In the genomic region with DNA sequence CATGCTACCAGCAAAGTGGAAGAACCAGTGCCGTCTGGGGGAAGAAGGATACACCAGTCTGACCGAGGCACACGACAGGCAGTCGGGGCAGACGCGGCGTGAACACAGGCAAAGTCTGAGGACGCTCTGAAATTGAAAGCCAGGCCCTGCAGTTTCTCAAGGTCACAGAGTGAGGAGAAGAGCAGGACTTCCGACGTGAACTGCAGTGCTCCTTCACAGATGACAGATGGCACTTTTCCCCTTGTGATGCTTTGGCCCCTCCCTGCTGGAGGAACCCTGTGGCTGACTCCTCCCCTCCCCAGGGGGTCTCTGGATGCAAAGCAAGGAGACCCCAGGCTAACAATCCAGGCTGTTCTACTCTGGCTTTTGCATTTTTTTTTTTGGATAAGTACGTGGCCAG, we compare ENCODE assay signal across 22 cellular contexts. TPM values are rescaled to one million over a fixed set of nuclear protein-coding genes. Genes with fewer than 3 reads are reported as not detected.
A peak's percentile ranks its signal among the peaks of the same experiment; 100 is the strongest.
DNase-seq lines count a peak whose midpoint lies in the region; ATAC-seq, FAIRE-seq and TF ChIP-seq lines count a peak whose summit lies in the region.
"Had no signal": no experiment of that assay in that cellular context is flagged by ENCODE, and none has a peak within 500 bp of the region (broad histone marks: within the 10 kb centered on the region; RNA-seq: fewer than 3 reads in every experiment).

No MANE protein-coding gene starts in this region.

- TF ChIP-seq CTCF in WERI-Rb-1 (IDR thresholded peaks at IDR 0.05; ENCODE audit: low read depth, low read length) (peak; percentile 13; the same call in 1 of the 2 replicates), upper lobe of right lung (IDR thresholded peaks at IDR 0.05) (no peak)

- no peaks in the 10 kb centered on the region for H3K9me3 ChIP-seq in WERI-Rb-1 (ENCODE audit: severe bottlenecking)
- no peaks in the 10 kb centered on the region for H3K9me3 ChIP-seq in upper lobe of right lung
- H3K9me3 ChIP-seq: heart left ventricle, right lobe of liver, SJSA1 had no signal

- ATAC-seq in activated naive CD8-positive, alpha-beta T cell treated with anti-CD3 and anti-CD28 coated beads, Interleukin-2, amount 10 ng/mL, durations not matched to agents 7 days and 5 days (ENCODE audit: low read depth): no peak
- no peak for ATAC-seq in upper lobe of right lung
- no peak for ATAC-seq in esophagus mucosa
- ATAC-seq: activated naive CD8-positive, alpha-beta T cell treated with anti-CD3 and anti-CD28 coated beads, Interleukin-2, amount 50 U/mL, for 24 hours; heart left ventricle; right lobe of liver; stimulated activated memory B cell treated with anti-CD40 and anti-IgM and Interleukin-4, amounts not matched to agents 10 μg/mL and 1 μg/mL and 100 μg/mL, for 72 hours had no signal

- H3K27me3 Mint-ChIP-seq in activated naive CD8-positive, alpha-beta T cell treated with anti-CD3 and anti-CD28 coated beads, Interleukin-2, amount 10 ng/mL, durations not matched to agents 7 days and 5 days: peaks cover 19% of the 10 kb centered on the region
- peaks cover 19% of the 10 kb centered on the region for H3K27me3 Mint-ChIP-seq in activated naive CD8-positive, alpha-beta T cell treated with anti-CD3 and anti-CD28 coated beads for 36 hours

- H3K4me1 ChIP-seq in upper lobe of right lung: peaks cover 7% of the 10 kb centered on the region
- H3K4me1 ChIP-seq: right lobe of liver had no signal

- intact Hi-C loops in upper lobe of right lung (cut with DNase I): no loop called here

- POLR2A ChIA-PET in activated naive CD8-positive, alpha-beta T cell treated with anti-CD3 and anti-CD28 coated beads, Interleukin-2, amount 10 ng/mL, durations not matched to agents 7 days and 5 days (lab: Charles Lee): interaction anchor here (0.6 kb wide), 1 partner anchor 226 kb away, joined by 3 read pairs; no protein-coding TSS in a partner anchor

- H3K27ac ChIP-seq in WERI-Rb-1 (peak overlapping the region; percentile 26), upper lobe of right lung (no peak overlapping the region)
- H3K27ac ChIP-seq: brain microvascular endothelial cell, coronary artery, heart left ventricle, right lobe of liver, SJSA1 had no signal

- H3K27me3 ChIP-seq in WERI-Rb-1 (ENCODE audit: insufficient read depth, low read depth, severe bottlenecking): no peaks in the 10 kb centered on the region
- H3K27me3 ChIP-seq in upper lobe of right lung: no peaks in the 10 kb centered on the region
- H3K27me3 ChIP-seq: brain microvascular endothelial cell, heart left ventricle, SJSA1 had no signal

- no peaks in the 10 kb centered on the region for H3K36me3 Mint-ChIP-seq in activated naive CD8-positive, alpha-beta T cell treated with anti-CD3 and anti-CD28 coated beads, Interleukin-2, amount 10 ng/mL, durations not matched to agents 7 days and 5 days
- H3K36me3 Mint-ChIP-seq in activated naive CD8-positive, alpha-beta T cell treated with anti-CD3 and anti-CD28 coated beads for 36 hours: no peaks in the 10 kb centered on the region
- H3K36me3 Mint-ChIP-seq: CD8-positive, alpha-beta memory T cell; stimulated activated memory B cell treated with anti-CD40 and anti-IgM and Interleukin-4, amounts not matched to agents 10 μg/mL and 1 μg/mL and 100 μg/mL, for 72 hours had no signal

- H3K4me1 Mint-ChIP-seq in activated naive CD8-positive, alpha-beta T cell treated with anti-CD3 and anti-CD28 coated beads, Interleukin-2, amount 10 ng/mL, durations not matched to agents 7 days and 5 days: peaks cover 16% of the 10 kb centered on the region
- peaks cover 8% of the 10 kb centered on the region for H3K4me1 Mint-ChIP-seq in activated naive CD8-positive, alpha-beta T cell treated with anti-CD3 and anti-CD28 coated beads for 36 hours
- H3K4me1 Mint-ChIP-seq: stimulated activated memory B cell treated with anti-CD40 and anti-IgM and Interleukin-4, amounts not matched to agents 10 μg/mL and 1 μg/mL and 100 μg/mL, for 72 hours had no signal

- peak overlapping the region; percentile 9 for H3K4me3 Mint-ChIP-seq in activated naive CD8-positive, alpha-beta T cell treated with anti-CD3 and anti-CD28 coated beads, Interleukin-2, amount 10 ng/mL, durations not matched to agents 7 days and 5 days
- H3K4me3 Mint-ChIP-seq in activated naive CD8-positive, alpha-beta T cell treated with anti-CD3 and anti-CD28 coated beads for 36 hours: no peak overlapping the region
- H3K4me3 Mint-ChIP-seq: activated B cell treated with CpG ODN at 0.5 μM for 24 hours; activated CD4-positive, alpha-beta memory T cell treated with anti-CD3 and anti-CD28 coated beads, Interleukin-2, amount 10 ng/mL, durations not matched to agents 7 days and 5 days; activated naive CD8-positive, alpha-beta T cell treated with anti-CD3 and anti-CD28 coated beads, Interleukin-2, amount 50 U/mL, for 24 hours; CD8-positive, alpha-beta memory T cell; stimulated activated memory B cell treated with anti-CD40 and anti-IgM and Interleukin-4, amounts not matched to agents 10 μg/mL and 1 μg/mL and 100 μg/mL, for 72 hours had no signal

- no peak overlapping the region for H3K27ac Mint-ChIP-seq in activated naive CD8-positive, alpha-beta T cell treated with anti-CD3 and anti-CD28 coated beads, Interleukin-2, amount 10 ng/mL, durations not matched to agents 7 days and 5 days
- H3K27ac Mint-ChIP-seq in activated naive CD8-positive, alpha-beta T cell treated with anti-CD3 and anti-CD28 coated beads for 36 hours: no peak overlapping the region
- H3K27ac Mint-ChIP-seq: activated B cell treated with CpG ODN at 0.5 μM for 24 hours; activated CD4-positive, alpha-beta memory T cell treated with anti-CD3 and anti-CD28 coated beads, Interleukin-2, amount 10 ng/mL, durations not matched to agents 7 days and 5 days; activated naive CD8-positive, alpha-beta T cell treated with anti-CD3 and anti-CD28 coated beads, Interleukin-2, amount 50 U/mL, for 24 hours; CD8-positive, alpha-beta memory T cell; stimulated activated memory B cell treated with anti-CD40 and anti-IgM and Interleukin-4, amounts not matched to agents 10 μg/mL and 1 μg/mL and 100 μg/mL, for 72 hours had no signal

- H3K36me3 ChIP-seq in WERI-Rb-1: no peaks in the 10 kb centered on the region
- H3K36me3 ChIP-seq in upper lobe of right lung: no peaks in the 10 kb centered on the region
- H3K36me3 ChIP-seq: brain microvascular endothelial cell, heart left ventricle, right lobe of liver, SJSA1 had no signal

- H3K4me3 ChIP-seq in WERI-Rb-1 (ENCODE audit: low read depth, low read length) (no peak overlapping the region), upper lobe of right lung (no peak overlapping the region)
- H3K4me3 ChIP-seq: coronary artery, heart left ventricle, right lobe of liver, SJSA1 had no signal

- peak; percentile 29 for DNase-seq in activated naive CD8-positive, alpha-beta T cell treated with anti-CD3 and anti-CD28 coated beads, Interleukin-2, amount 10 ng/mL, durations not matched to agents 7 days and 5 days
- DNase-seq in activated naive CD8-positive, alpha-beta T cell treated with anti-CD3 and anti-CD28 coated beads for 36 hours: no peak
- peak; percentile 29 for DNase-seq in NCI-H146 treated with DMSO at 0.1 percent for 48 hours (lab: John Stamatoyannopoulos, UW; ENCODE audit: unreplicated experiment)
- DNase-seq in WERI-Rb-1: peak; percentile 79
- peak; percentile 25 for DNase-seq in upper lobe of right lung
- DNase-seq in frontal cortex (ENCODE audit: low spot score in 2 of 2): no peak
- DNase-seq: activated B cell treated with CpG ODN at 0.5 μM for 24 hours; activated CD4-positive, alpha-beta memory T cell treated with anti-CD3 and anti-CD28 coated beads, Interleukin-2, amount 10 ng/mL, durations not matched to agents 7 days and 5 days; activated naive CD8-positive, alpha-beta T cell treated with anti-CD3 and anti-CD28 coated beads, Interleukin-2, amount 50 U/mL, for 24 hours; brain microvascular endothelial cell; CD8-positive, alpha-beta memory T cell; NCI-H1436; NCI-H510A; occipital lobe; OCI-M1 had no signal

- no peaks in the 10 kb centered on the region for H3K9me3 Mint-ChIP-seq in activated naive CD8-positive, alpha-beta T cell treated with anti-CD3 and anti-CD28 coated beads, Interleukin-2, amount 10 ng/mL, durations not matched to agents 7 days and 5 days
- H3K9me3 Mint-ChIP-seq in activated naive CD8-positive, alpha-beta T cell treated with anti-CD3 and anti-CD28 coated beads for 36 hours: no peaks in the 10 kb centered on the region
- H3K9me3 Mint-ChIP-seq: activated B cell treated with CpG ODN at 0.5 μM for 24 hours; activated CD4-positive, alpha-beta memory T cell treated with anti-CD3 and anti-CD28 coated beads, Interleukin-2, amount 10 ng/mL, durations not matched to agents 7 days and 5 days; activated naive CD8-positive, alpha-beta T cell treated with anti-CD3 and anti-CD28 coated beads, Interleukin-2, amount 50 U/mL, for 24 hours; CD8-positive, alpha-beta memory T cell; stimulated activated memory B cell treated with anti-CD40 and anti-IgM and Interleukin-4, amounts not matched to agents 10 μg/mL and 1 μg/mL and 100 μg/mL, for 72 hours had no signal

- no peak for FAIRE-seq in frontal cortex (lab: Jason Lieb, UNC)
- FAIRE-seq: endometrium had no signal

RNA-seq across cellular contexts. Expression of a gene that starts 19.6 kb away (rescaled TPM):
- 10 to 100 TPM; 21.1 to 23.7 TPM for total RNA-seq in activated naive CD8-positive, alpha-beta T cell treated with anti-CD3 and anti-CD28 coated beads, Interleukin-2, amount 10 ng/mL, durations not matched to agents 7 days and 5 days
- total RNA-seq in activated naive CD8-positive, alpha-beta T cell treated with anti-CD3 and anti-CD28 coated beads for 36 hours: 10 to 100 TPM; 18.3 to 21.2 TPM
- total RNA-seq in upper lobe of right lung (26.9 TPM), esophagus mucosa (1.7 TPM), frontal cortex (39.5 TPM)

Comparison
In these comparisons a context has a peak if more than half of its experiments do, and no peak if none do; other contexts are left out.
1. DNase-seq: peak in activated naive CD8-positive, alpha-beta T cell treated with anti-CD3 and anti-CD28 coated beads, Interleukin-2, amount 10 ng/mL, durations not matched to agents 7 days and 5 days (single experiment), NCI-H146 treated with DMSO at 0.1 percent for 48 hours (single experiment), WERI-Rb-1 (single experiment) and upper lobe of right lung (single experiment); none in activated naive CD8-positive, alpha-beta T cell treated with anti-CD3 and anti-CD28 coated beads for 36 hours (single experiment) and frontal cortex (0 of 2).